ENCODE assay signal across 7 cellular contexts in the genomic region with DNA sequence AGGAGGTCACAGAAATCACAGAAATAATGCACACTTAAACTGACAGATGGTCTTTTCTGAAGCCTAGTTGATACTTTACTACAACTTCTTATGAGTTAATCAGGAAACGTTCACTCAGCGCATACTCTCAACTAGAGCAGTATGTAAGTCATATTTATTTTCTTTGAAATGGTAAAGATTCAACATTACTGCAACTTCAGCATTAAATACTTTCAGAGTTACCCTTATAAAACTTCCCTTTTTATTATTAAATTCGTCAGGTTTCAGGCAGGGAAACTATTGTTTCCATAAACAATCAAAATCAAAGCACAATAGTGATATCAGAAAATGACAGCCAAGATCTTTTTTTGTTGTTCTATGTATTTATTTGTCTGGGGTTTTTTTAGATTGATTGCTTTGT.
"Had no signal": no experiment of that assay in that cellular context is flagged by ENCODE, and none has a peak within 500 bp of the region (broad histone marks: within the 10 kb centered on the region; RNA-seq: fewer than 3 reads in every experiment).

No MANE protein-coding gene starts in this region.

- FAIRE-seq: H1, H54 had no signal

- H2AFZ ChIP-seq: GM23338 had no signal

- DNase-seq: H9, HCEC 1CT, KG1 had no signal

- H3K4me3 ChIP-seq: GM23338 had no signal

- ATAC-seq: GM23338 had no signal

- H3K4me2 ChIP-seq: GM23338 had no signal

- H3K27ac ChIP-seq: HL-60 had no signal
